12 cellular contexts compared by ENCODE assay signal in genomic region chr3:94440767-94441493, GRCh38.
DNase-seq lines count a peak whose midpoint lies in the region; ATAC-seq and TF ChIP-seq lines count a peak whose summit lies in the region.
"Had no signal": no experiment of that assay in that cellular context is flagged by ENCODE, and none has a peak within 500 bp of the region (broad histone marks: within the 10 kb centered on the region; RNA-seq: fewer than 3 reads in every experiment).

No MANE protein-coding gene starts in this region.

- no peaks in the 10 kb centered on the region for H3K9me3 ChIP-seq in CD4-positive, alpha-beta T cell (ENCODE audit: control insufficient read depth, low read length)
- H3K9me3 ChIP-seq in gastrocnemius medialis, result no peaks in the 10 kb centered on the region

- no peak overlapping the region for H3K27ac ChIP-seq in CD4-positive, alpha-beta T cell (ENCODE audit: low read depth, low read length)
- H3K27ac ChIP-seq in gastrocnemius medialis, result no peak overlapping the region

- H3K36me3 Mint-ChIP-seq in CD4-positive, alpha-beta T cell (ENCODE audit: low read depth), result no peaks in the 10 kb centered on the region

- no peak overlapping the region for H3K4me3 ChIP-seq in gastrocnemius medialis

- intact Hi-C loops in CD4-positive, alpha-beta T cell (cut with DNase I, micrococcal nuclease), result no loop called here
- intact Hi-C loops in gastrocnemius medialis (cut with DNase I; ENCODE audit: low total_unique reads), result no loop called here

- peak; percentile 21 for DNase-seq in 8988T
- peak; percentile 58 for DNase-seq in HPDE6-E6E7 (ENCODE audit: extremely low spot score)
- DNase-seq in astrocyte of the hippocampus (ENCODE audit: low read depth, low spot score), result peak; percentile 73
- DNase-seq in hepatic stellate cell (ENCODE audit: low spot score), result peak; percentile 19
- no peak for DNase-seq in CD4-positive, alpha-beta T cell
- DNase-seq in foreskin melanocyte, result no peak
- no peak for DNase-seq in stimulated activated naive CD4-positive, alpha-beta T cell treated with Interleukin-2 at 50 U/mL for 16 hours (lab: John Stamatoyannopoulos, UW)
- no peak for DNase-seq in gastrocnemius medialis
- DNase-seq: natural killer cell, NCI-H1048, Right ventricle myocardium superior, small intestine had no signal

- POLR2A ChIA-PET in CD4-positive, alpha-beta T cell (lab: Charles Lee), result no interaction called here

- no peak for ATAC-seq in CD4-positive, alpha-beta T cell (ENCODE audit: poor library complexity)
- no peak for ATAC-seq in gastrocnemius medialis
- ATAC-seq: natural killer cell had no signal

- no peaks in the 10 kb centered on the region for H3K4me1 ChIP-seq in gastrocnemius medialis

- H3K9me3 Mint-ChIP-seq in CD4-positive, alpha-beta T cell, result peaks cover 10% of the 10 kb centered on the region

- H3K36me3 ChIP-seq in gastrocnemius medialis, result no peaks in the 10 kb centered on the region

- H3K27me3 Mint-ChIP-seq in CD4-positive, alpha-beta T cell, result no peaks in the 10 kb centered on the region

- no peak overlapping the region for H3K4me3 Mint-ChIP-seq in CD4-positive, alpha-beta T cell
- H3K4me3 Mint-ChIP-seq: natural killer cell had no signal

- H3K27ac Mint-ChIP-seq in CD4-positive, alpha-beta T cell, result no peak overlapping the region
- H3K27ac Mint-ChIP-seq: natural killer cell had no signal

- CTCF ChIA-PET in CD4-positive, alpha-beta T cell (lab: Charles Lee), result no interaction called here

- TF ChIP-seq POLR2A in gastrocnemius medialis (IDR thresholded peaks at IDR 0.05), result no peak

- no peaks in the 10 kb centered on the region for H3K4me1 Mint-ChIP-seq in CD4-positive, alpha-beta T cell (ENCODE audit: low read depth)
- H3K4me1 Mint-ChIP-seq: natural killer cell had no signal

- in situ Hi-C loops in gastrocnemius medialis (cut with MboI; ENCODE audit: low sequenced_read_pairs in 4 of 4), result no loop called here

- TF ChIP-seq CTCF in CD4-positive, alpha-beta T cell (IDR thresholded peaks at IDR 0.05), result no peak
- TF ChIP-seq CTCF in gastrocnemius medialis (IDR thresholded peaks at IDR 0.05 in 4 of 5, conservative IDR thresholded peaks at IDR 0.05 in 1 of 5), result no peak

- no peaks in the 10 kb centered on the region for H3K27me3 ChIP-seq in CD4-positive, alpha-beta T cell (ENCODE audit: control insufficient read depth, insufficient read depth, low read length)
- H3K27me3 ChIP-seq in gastrocnemius medialis, result no peaks in the 10 kb centered on the region

Comparison
In these comparisons a context has a peak if more than half of its experiments do, and no peak if none do; other contexts are left out.
1. DNase-seq: peak in 8988T (single experiment), HPDE6-E6E7 (single experiment), astrocyte of the hippocampus (single experiment) and hepatic stellate cell (single experiment); none in CD4-positive, alpha-beta T cell (0 of 10), foreskin melanocyte (single experiment), stimulated activated naive CD4-positive, alpha-beta T cell treated with Interleukin-2 at 50 U/mL for 16 hours (single experiment) and gastrocnemius medialis (0 of 2).